ENCODE assay signal across 10 cellular contexts in genomic region chr3:149968216-149968615, GRCh38. TPM values are rescaled to one million over a fixed set of nuclear protein-coding genes. Genes with fewer than 3 reads are reported as not detected.
DNase-seq lines count a peak whose midpoint lies in the region; ATAC-seq and TF ChIP-seq lines count a peak whose summit lies in the region.
"Had no signal": no experiment of that assay in that cellular context is flagged by ENCODE, and none has a peak within 500 bp of the region (broad histone marks: within the 10 kb centered on the region; RNA-seq: fewer than 3 reads in every experiment).

No MANE protein-coding gene starts in this region.

- H3K4me3 Mint-ChIP-seq in type B pancreatic cell (peak overlapping the region; percentile 95), immature natural killer cell (peak overlapping the region in 1 of 5 donors; percentile 46)
- H3K4me3 Mint-ChIP-seq in naive thymus-derived CD4-positive, alpha-beta T cell, result peak overlapping the region in 3 of 10 donors; percentile 14 to 35 (median 27)
- H3K4me3 Mint-ChIP-seq: activated CD4-positive, alpha-beta T cell treated with anti-CD3 and anti-CD28 coated beads for 36 hours had no signal

- WGBS in heart left ventricle, 4 donors, result 50 to 75% (median 61%) methylated on average over 8 of the region's 8 CpGs
- 24 to 48% methylated on average over 7 to 8 of the region's 8 CpGs for WGBS in gastroesophageal sphincter (ENCODE audit: low coverage in 1 of 2), 2 donors

- H3K9me3 ChIP-seq in heart left ventricle (no peaks in the 10 kb centered on the region), RWPE2 (ENCODE audit: severe bottlenecking) (no peaks in the 10 kb centered on the region), gastroesophageal sphincter (no peaks in the 10 kb centered on the region), OCI-LY7 (ENCODE audit: low read length) (no peaks in the 10 kb centered on the region)
- no peaks in the 10 kb centered on the region for H3K9me3 ChIP-seq in naive thymus-derived CD4-positive, alpha-beta T cell (ENCODE audit: control insufficient read depth in 2 of 3, low read length in 3 of 3)

- H3K27me3 Mint-ChIP-seq in type B pancreatic cell, result peaks cover 3% of the 10 kb centered on the region
- peaks cover 3 to 17% (median 10%) of the 10 kb centered on the region in 3 donors for H3K27me3 Mint-ChIP-seq in immature natural killer cell (ENCODE audit: low read depth in 3 of 3)
- peaks cover 6 to 37% (median 17%) of the 10 kb centered on the region in 5 donors for H3K27me3 Mint-ChIP-seq in naive thymus-derived CD4-positive, alpha-beta T cell

- BruUV-seq in OCI-LY7 (replicated peaks; lab: Mats Ljungman, UMichigan), result no TSS peak

- no peak for ATAC-seq in heart left ventricle
- ATAC-seq in left ventricle myocardium superior, result no peak
- peak; percentile 37; the same call in 2 of the 3 replicates for ATAC-seq in RWPE2 (ENCODE audit: low read depth)
- ATAC-seq in gastroesophageal sphincter, result no peak
- ATAC-seq in naive thymus-derived CD4-positive, alpha-beta T cell, result no peak
- ATAC-seq: activated CD4-positive, alpha-beta T cell treated with anti-CD3 and anti-CD28 coated beads for 36 hours had no signal

- peaks cover 56% of the 10 kb centered on the region for H3K4me1 Mint-ChIP-seq in type B pancreatic cell (ENCODE audit: unreplicated experiment)
- H3K4me1 Mint-ChIP-seq in immature natural killer cell, result peaks cover 13 to 21% of the 10 kb centered on the region in 2 donors
- peaks cover 16 to 26% (median 21%) of the 10 kb centered on the region in 7 donors for H3K4me1 Mint-ChIP-seq in naive thymus-derived CD4-positive, alpha-beta T cell

- CTCF ChIA-PET in naive thymus-derived CD4-positive, alpha-beta T cell (lab: Charles Lee), result interaction anchor here (0.7 to 4.6 kb wide), 4 partner anchors 214 to 252 kb away, joined by 4 to 25 read pairs (median 12); no protein-coding TSS in a partner anchor
- CTCF ChIA-PET in OCI-LY7 (lab: Charles Lee; ENCODE audit: unreplicated experiment), result no interaction called here

- POLR2A ChIA-PET in naive thymus-derived CD4-positive, alpha-beta T cell (lab: Charles Lee), result no interaction called here
- POLR2A ChIA-PET in OCI-LY7 (lab: Charles Lee), result interaction anchor here (0.7 kb wide), 2 partner anchors 36 to 436 kb away, joined by 3 to 4 read pairs; no protein-coding TSS in a partner anchor

- peak overlapping the region in 7 of 12 donors; percentile 16 to 89 (median 84) for H3K4me3 ChIP-seq in heart left ventricle
- peak overlapping the region; percentile 93 for H3K4me3 ChIP-seq in RWPE2 (ENCODE audit: severe bottlenecking)
- peak overlapping the region in 1 of 2 donors; percentile 99 for H3K4me3 ChIP-seq in gastroesophageal sphincter
- H3K4me3 ChIP-seq in naive thymus-derived CD4-positive, alpha-beta T cell (ENCODE audit: low read length), result no peak overlapping the region
- H3K4me3 ChIP-seq in OCI-LY7 (ENCODE audit: low read depth, low read length, poor library complexity, severe bottlenecking), result no peak overlapping the region

- no peak for TF ChIP-seq CTCF in heart left ventricle (IDR thresholded peaks at IDR 0.05)
- no peak for TF ChIP-seq CTCF in RWPE2 (IDR thresholded peaks at IDR 0.05; ENCODE audit: poor library complexity, severe bottlenecking)
- TF ChIP-seq CTCF in gastroesophageal sphincter (IDR thresholded peaks at IDR 0.05), result no peak
- no peak for TF ChIP-seq CTCF in type B pancreatic cell (conservative IDR thresholded peaks at IDR 0.05)
- no peak for TF ChIP-seq CTCF in OCI-LY7 (conservative IDR thresholded peaks at IDR 0.05; ENCODE audit: low read length)

- no peaks in the 10 kb centered on the region for H3K79me2 ChIP-seq in OCI-LY7 (ENCODE audit: insufficient read depth, low read depth, low read length)

- peak overlapping the region; percentile 78 for H3K27ac Mint-ChIP-seq in type B pancreatic cell
- no peak overlapping the region for H3K27ac Mint-ChIP-seq in immature natural killer cell
- H3K27ac Mint-ChIP-seq in naive thymus-derived CD4-positive, alpha-beta T cell, result no peak overlapping the region
- H3K27ac Mint-ChIP-seq: activated CD4-positive, alpha-beta T cell treated with anti-CD3 and anti-CD28 coated beads for 36 hours had no signal

- DNase-seq in heart left ventricle (no peak), left ventricle myocardium superior (no peak), RWPE2 (ENCODE audit: low spot score) (no peak), type B pancreatic cell (ENCODE audit: extremely low spot score, unreplicated experiment) (no peak), immature natural killer cell (no peak), OCI-LY7 (ENCODE audit: low spot score) (no peak)
- DNase-seq in naive thymus-derived CD4-positive, alpha-beta T cell, result no peak
- DNase-seq: activated CD4-positive, alpha-beta T cell treated with anti-CD3 and anti-CD28 coated beads for 36 hours had no signal

- intact Hi-C loops in heart left ventricle (cut with DNase I), result loop anchor here (2.0 to 10.0 kb wide), 10 partner anchors 86 to 529 kb away; partner anchors contain the start of gene TSC22D2 (in 1 of the 10)
- intact Hi-C loops in left ventricle myocardium superior (cut with micrococcal nuclease), result no loop called here
- intact Hi-C loops in naive thymus-derived CD4-positive, alpha-beta T cell (cut with micrococcal nuclease), result no loop called here
- intact Hi-C loops in OCI-LY7 (cut with micrococcal nuclease; ENCODE audit: unreplicated experiment), result loop anchor here (5.0 kb wide), 1 partner anchor 254 kb away; no protein-coding TSS in a partner anchor

- TF ChIP-seq POLR2A in heart left ventricle (IDR thresholded peaks at IDR 0.05) (no peak), gastroesophageal sphincter (IDR thresholded peaks at IDR 0.05) (no peak)

- H3K36me3 Mint-ChIP-seq in type B pancreatic cell (peaks cover 31% of the 10 kb centered on the region), immature natural killer cell (no peaks in the 10 kb centered on the region)
- H3K36me3 Mint-ChIP-seq in naive thymus-derived CD4-positive, alpha-beta T cell, result no peaks in the 10 kb centered on the region

- H3K4me2 ChIP-seq in OCI-LY7 (ENCODE audit: low read length), result no peak overlapping the region

- peak overlapping the region in 9 of 12 donors; percentile 81 to 97 (median 92) for H3K27ac ChIP-seq in heart left ventricle
- H3K27ac ChIP-seq in RWPE2 (ENCODE audit: poor library complexity, severe bottlenecking), result peak overlapping the region; percentile 87
- peak overlapping the region; percentile 81 to 98 (median 98) for H3K27ac ChIP-seq in gastroesophageal sphincter
- no peak overlapping the region for H3K27ac ChIP-seq in naive thymus-derived CD4-positive, alpha-beta T cell (ENCODE audit: low read depth, low read length)
- no peak overlapping the region for H3K27ac ChIP-seq in OCI-LY7 (ENCODE audit: low read depth, low read length, poor library complexity, severe bottlenecking)
- H3K27ac ChIP-seq: KMS-11 had no signal

- no peaks in the 10 kb centered on the region for H3K9me3 Mint-ChIP-seq in type B pancreatic cell
- no peaks in the 10 kb centered on the region for H3K9me3 Mint-ChIP-seq in immature natural killer cell
- H3K9me3 Mint-ChIP-seq in naive thymus-derived CD4-positive, alpha-beta T cell, result peaks cover 0 to 3% (median 0%) of the 10 kb centered on the region in 11 donors

- peaks cover 0 to 16% (median 0%) of the 10 kb centered on the region in 9 donors for H3K27me3 ChIP-seq in heart left ventricle
- no peaks in the 10 kb centered on the region for H3K27me3 ChIP-seq in RWPE2 (ENCODE audit: insufficient read depth, poor library complexity, severe bottlenecking)
- H3K27me3 ChIP-seq in gastroesophageal sphincter, result no peaks in the 10 kb centered on the region
- peaks cover 0 to 5% of the 10 kb centered on the region in 2 donors for H3K27me3 ChIP-seq in naive thymus-derived CD4-positive, alpha-beta T cell (ENCODE audit: control insufficient read depth in 2 of 2, insufficient read depth in 2 of 2, low read length in 2 of 2)

- H4K20me1 ChIP-seq in OCI-LY7 (ENCODE audit: insufficient read depth, low read length), result no peaks in the 10 kb centered on the region; the same call in 1 of the 2 replicates

- H3K4me1 ChIP-seq in heart left ventricle, result peaks cover 0 to 57% (median 20%) of the 10 kb centered on the region in 12 donors
- peaks cover 16% of the 10 kb centered on the region for H3K4me1 ChIP-seq in RWPE2 (ENCODE audit: insufficient read depth, poor library complexity, severe bottlenecking)
- H3K4me1 ChIP-seq in gastroesophageal sphincter, result peaks cover 4 to 71% (median 17%) of the 10 kb centered on the region in 3 donors
- peaks cover 0 to 4% of the 10 kb centered on the region in 2 donors for H3K4me1 ChIP-seq in naive thymus-derived CD4-positive, alpha-beta T cell (ENCODE audit: control insufficient read depth in 2 of 2, insufficient read depth in 2 of 2, low read length in 2 of 2)
- peaks cover 8% of the 10 kb centered on the region for H3K4me1 ChIP-seq in OCI-LY7 (ENCODE audit: insufficient read depth, low read length, poor library complexity, severe bottlenecking)

- peaks cover 0 to 20% (median 5%) of the 10 kb centered on the region in 9 donors for H3K36me3 ChIP-seq in heart left ventricle
- peaks cover 56% of the 10 kb centered on the region for H3K36me3 ChIP-seq in RWPE2 (ENCODE audit: low read depth)
- H3K36me3 ChIP-seq in gastroesophageal sphincter, result peaks cover 0 to 12% of the 10 kb centered on the region in 2 donors
- H3K36me3 ChIP-seq in naive thymus-derived CD4-positive, alpha-beta T cell (ENCODE audit: control insufficient read depth in 2 of 3, insufficient read depth in 3 of 3, low read length in 3 of 3), result no peaks in the 10 kb centered on the region
- no peaks in the 10 kb centered on the region for H3K36me3 ChIP-seq in OCI-LY7 (ENCODE audit: insufficient read depth, low read length)

- H3K9me2 ChIP-seq in OCI-LY7 (ENCODE audit: insufficient read depth, low read length), result no peaks in the 10 kb centered on the region

- TF ChIP-seq EP300 in gastroesophageal sphincter (IDR thresholded peaks at IDR 0.05), result no peak

- H2AFZ ChIP-seq in OCI-LY7 (ENCODE audit: low read length), result no peak overlapping the region

RNA-seq across cellular contexts. Expression of gene PFN2, which starts 2.5 kb away (rescaled TPM):
- total RNA-seq in heart left ventricle (10 to 100 TPM; 31.9 to 89.3 (median 66.1) TPM), left ventricle myocardium superior (71.8 TPM), gastroesophageal sphincter (10 to 100 TPM; 43.5 to 80.6 (median 54.6) TPM), type B pancreatic cell (ENCODE audit: low replicate concordance) (198 and 369 TPM in 2 replicates), OCI-LY7 (2022) (24.7 and 32.3 TPM in 2 replicates)
- polyA plus RNA-seq in heart left ventricle (10 to 100 TPM; 31.4 to 83.4 TPM), immature natural killer cell (1 to 10 TPM; 1.7 to 5.8 (median 4.6) TPM)
- total RNA-seq in naive thymus-derived CD4-positive, alpha-beta T cell, result 10 to 100 TPM in 1 of 5 experiments, 1 to 10 TPM in 3, under 1 TPM in 1; 0.36 to 14.2 (median 9.0) TPM
- polyA plus RNA-seq in naive thymus-derived CD4-positive, alpha-beta T cell, result 10 to 100 TPM in 1 of 2 donors, 1 to 10 TPM in 1; 6.5 to 10.4 TPM
- total RNA-seq in OCI-LY7 (2014; rRNA removed; shearing (Covaris generic)), result 2.6 TPM in 2 replicates

Comparison
In these comparisons a context has a peak if more than half of its experiments do, and no peak if none do; other contexts are left out.
1. intact Hi-C loops: an anchor here in heart left ventricle (2.0 to 10.0 kb wide) and OCI-LY7 (5.0 kb wide); none called in left ventricle myocardium superior and naive thymus-derived CD4-positive, alpha-beta T cell.
2. H3K27ac ChIP-seq: peak in heart left ventricle (9 of 12), RWPE2 (single experiment) and gastroesophageal sphincter (4 of 4); none in naive thymus-derived CD4-positive, alpha-beta T cell (single experiment) and OCI-LY7 (single experiment).
3. H3K4me3 ChIP-seq: peak in heart left ventricle (7 of 12) and RWPE2 (single experiment); none in naive thymus-derived CD4-positive, alpha-beta T cell (single experiment) and OCI-LY7 (single experiment).